Comparison of ENCODE assay signal across 1 cellular context in genomic region chr11:2084721-2085120, GRCh38.
TF ChIP-seq lines count a peak whose summit lies in the region.

No MANE protein-coding gene starts in this region.

TF ChIP-seq in H1, 55 proteins besides CTCF, POLR2A, EP300 and RAD21:
- TF ChIP-seq CREB1 (IDR thresholded peaks at IDR 0.05) (no peak), CHD1 (IDR thresholded peaks at IDR 0.05; ENCODE audit: low read depth, low read length) (no peak), SIRT6 (IDR thresholded peaks at IDR 0.05; ENCODE audit: low read length) (no peak), RNF2 (IDR thresholded peaks at IDR 0.05; ENCODE audit: borderline replicate concordance, low read depth, low read length, missing control alignments, poor library complexity, severe bottlenecking) (no peak), NANOG (IDR thresholded peaks at IDR 0.05; ENCODE audit: insufficient read depth, low read depth, low read length, poor library complexity, severe bottlenecking) (no peak), JUN (IDR thresholded peaks at IDR 0.05; ENCODE audit: low read depth, low read length) (no peak), FOSL1 (IDR thresholded peaks at IDR 0.05; ENCODE audit: insufficient read depth, low read depth, low read length) (no peak), JUND (IDR thresholded peaks at IDR 0.05; ENCODE audit: low read length) (no peak), ZNF274 (IDR thresholded peaks at IDR 0.05; ENCODE audit: borderline replicate concordance, extremely low read depth, low read length) (no peak), KDM1A (IDR thresholded peaks at IDR 0.05; ENCODE audit: borderline replicate concordance, low read length) (no peak), CBX5 (IDR thresholded peaks at IDR 0.05; ENCODE audit: low read depth, low read length) (no peak), YY1 (IDR thresholded peaks at IDR 0.05; ENCODE audit: low read depth, low read length) (no peak), SUZ12 (IDR thresholded peaks at IDR 0.05; ENCODE audit: low read length) (no peak)
